18 cellular contexts compared by ENCODE assay signal in the genomic region with DNA sequence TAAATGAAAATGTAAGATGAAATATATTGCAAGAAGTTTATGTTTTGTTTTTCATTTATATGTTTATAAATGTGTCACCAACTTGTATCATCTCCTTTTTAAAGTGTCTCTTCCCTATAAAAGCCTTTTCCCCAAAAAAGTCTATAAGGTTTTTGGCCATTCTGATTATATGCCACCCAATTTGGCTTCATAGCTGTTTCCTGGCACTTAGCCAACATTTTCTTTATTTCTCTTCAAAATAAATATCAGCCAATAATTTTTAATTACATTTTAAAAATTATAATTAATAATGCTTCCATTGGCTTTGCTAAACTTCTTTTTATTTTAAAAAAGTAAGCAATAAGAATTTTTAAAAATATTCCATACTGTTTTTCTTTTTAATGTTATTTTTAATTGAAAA.
A peak's percentile ranks its signal among the peaks of the same experiment; 100 is the strongest.
DNase-seq lines count a peak whose midpoint lies in the region; ATAC-seq, FAIRE-seq and TF ChIP-seq lines count a peak whose summit lies in the region.
"Had no signal": no experiment of that assay in that cellular context is flagged by ENCODE, and none has a peak within 500 bp of the region (broad histone marks: within the 10 kb centered on the region; RNA-seq: fewer than 3 reads in every experiment).

No MANE protein-coding gene starts in this region.

- H3K4me2 ChIP-seq in GM23248 (ENCODE audit: unreplicated experiment), result no peak overlapping the region
- H3K4me2 ChIP-seq in K562 (ENCODE audit: insufficient read depth, low read length), result no peak overlapping the region
- H3K4me2 ChIP-seq: BLaER1 had no signal

- no TSS peak for BruUV-seq in K562 (replicated peaks; lab: Mats Ljungman, UMichigan)

- no peak overlapping the region for H2AFZ ChIP-seq in GM23248
- no peak overlapping the region for H2AFZ ChIP-seq in K562 (ENCODE audit: low read depth, low read length)

- H3K4me1 ChIP-seq in GM23248 (ENCODE audit: insufficient read depth) (no peaks in the 10 kb centered on the region), K562 (replicated peaks in 1 of 2; ENCODE audit: control insufficient read depth in 2 of 2, insufficient read depth in 2 of 2, low read length in 2 of 2) (no peaks in the 10 kb centered on the region), kidney (ENCODE audit: control insufficient read depth in 1 of 2, insufficient read depth in 1 of 2, low read depth in 1 of 2, low read length in 2 of 2) (no peaks in the 10 kb centered on the region), gastrocnemius medialis (no peaks in the 10 kb centered on the region)
- H3K4me1 ChIP-seq: BLaER1, Caco-2 had no signal

- H3K36me3 ChIP-seq in GM23248 (ENCODE audit: low read depth), result no peaks in the 10 kb centered on the region
- no peaks in the 10 kb centered on the region for H3K36me3 ChIP-seq in K562 (ENCODE audit: control insufficient read depth, insufficient read depth, low read length)
- no peaks in the 10 kb centered on the region for H3K36me3 ChIP-seq in kidney (ENCODE audit: control insufficient read depth in 1 of 2, insufficient read depth in 2 of 2, low read length in 2 of 2)
- H3K36me3 ChIP-seq in gastrocnemius medialis, result no peaks in the 10 kb centered on the region
- H3K36me3 ChIP-seq: BLaER1 had no signal

- no peak for TF ChIP-seq RAD21 in K562 (CRISPR knock-in tag; conservative IDR thresholded peaks at IDR 0.05 in 1 of 2, IDR thresholded peaks at IDR 0.05 in 1 of 2)

- POLR2A ChIA-PET in K562 (lab: Yijun Ruan, JAX), result no interaction called here

- no peak for FAIRE-seq in K562 (lab: Jason Lieb, UNC)
- FAIRE-seq in kidney (lab: Jason Lieb, UNC), result peak; percentile 51
- FAIRE-seq: G401.6, GM12892, H1 had no signal

- no peaks in the 10 kb centered on the region for H3K9me3 ChIP-seq in GM23248 (ENCODE audit: low read depth)
- H3K9me3 ChIP-seq in K562 (replicated peaks; ENCODE audit: control insufficient read depth, insufficient read depth, low read depth, low read length), result no peaks in the 10 kb centered on the region; the same call in 1 of the 2 replicates
- no peaks in the 10 kb centered on the region for H3K9me3 ChIP-seq in kidney (ENCODE audit: control insufficient read depth in 1 of 2, low read length in 2 of 2)
- H3K9me3 ChIP-seq in gastrocnemius medialis, result no peaks in the 10 kb centered on the region
- H3K9me3 ChIP-seq: Caco-2 had no signal

- H3K9me1 ChIP-seq in K562 (ENCODE audit: control insufficient read depth, insufficient read depth, low read length), result no peaks in the 10 kb centered on the region

- H3K4me3 ChIP-seq in GM23248 (no peak overlapping the region), K562 (no peak overlapping the region), kidney (ENCODE audit: low read length in 2 of 2) (no peak overlapping the region), gastrocnemius medialis (no peak overlapping the region)
- H3K4me3 ChIP-seq: BLaER1 had no signal

- TF ChIP-seq POLR2A in K562 (conservative IDR thresholded peaks at IDR 0.05) (no peak), gastrocnemius medialis (IDR thresholded peaks at IDR 0.05) (no peak), erythroblast (IDR thresholded peaks at IDR 0.05; ENCODE audit: low read length) (no peak)

- intact Hi-C loops in K562 (cut with micrococcal nuclease) (no loop called here), kidney (cut with DNase I) (no loop called here), gastrocnemius medialis (cut with DNase I; ENCODE audit: low total_unique reads) (no loop called here)

- H3K9ac ChIP-seq in GM23248, result no peak overlapping the region
- H3K9ac ChIP-seq in K562 (ENCODE audit: insufficient read depth in 1 of 2, low read depth in 2 of 2, low read length in 2 of 2), result no peak overlapping the region
- no peak overlapping the region for H3K9ac ChIP-seq in kidney (ENCODE audit: low read length in 2 of 2)
- H3K9ac ChIP-seq: BLaER1 had no signal

- in situ Hi-C loops in GM23248 (cut with MboI) (no loop called here), K562 (cut with MboI) (no loop called here), gastrocnemius medialis (cut with MboI; ENCODE audit: low sequenced_read_pairs in 4 of 4) (no loop called here), KBM-7 (cut with MboI; ENCODE audit: low pct_unique_long_range_greater_than_20kb, low sequenced_read_pairs) (no loop called here)

- H3K27me3 ChIP-seq in GM23248 (replicated peaks; ENCODE audit: insufficient read depth) (no peaks in the 10 kb centered on the region), K562 (ENCODE audit: control insufficient read depth in 2 of 2, insufficient read depth in 2 of 2, low read length in 2 of 2) (no peaks in the 10 kb centered on the region), gastrocnemius medialis (no peaks in the 10 kb centered on the region)
- H3K27me3 ChIP-seq: BLaER1 had no signal

- H3K9me2 ChIP-seq in GM23248 (ENCODE audit: insufficient read depth), result no peaks in the 10 kb centered on the region

- peak; percentile 1 for DNase-seq in GM23248
- no peak for DNase-seq in K562 (ENCODE audit: extremely low read depth in 1 of 4, low spot score in 3 of 4)
- no peak for DNase-seq in kidney
- DNase-seq in gastrocnemius medialis, result no peak
- DNase-seq in erythroblast (lab: John Stamatoyannopoulos, UW), result no peak
- DNase-seq in KBM-7, result no peak
- DNase-seq: Caco-2; CD4-positive, CD25-positive, alpha-beta regulatory T cell; CD8-positive, alpha-beta T cell; DMS153; DND-41; H7; HCEC 1CT had no signal

- CTCF ChIA-PET in K562 (lab: Yijun Ruan, JAX; ENCODE audit: low intra/inter-chr PET ratio), result no interaction called here

- H3K79me2 ChIP-seq in GM23248 (ENCODE audit: insufficient read depth) (no peaks in the 10 kb centered on the region), K562 (ENCODE audit: control insufficient read depth, insufficient read depth, low read length) (no peaks in the 10 kb centered on the region)

- ATAC-seq in K562 (no peak), gastrocnemius medialis (no peak)
- ATAC-seq: CD8-positive, alpha-beta T cell had no signal

- no peak for TF ChIP-seq EP300 in K562 (IDR thresholded peaks at IDR 0.05; ENCODE audit: low read length)

- H3K27ac ChIP-seq in GM23248, result no peak overlapping the region
- no peak overlapping the region for H3K27ac ChIP-seq in K562 (ENCODE audit: extremely low read depth, low read depth, low read length)
- H3K27ac ChIP-seq in kidney (ENCODE audit: low read depth in 2 of 2, low read length in 2 of 2), result no peak overlapping the region
- no peak overlapping the region for H3K27ac ChIP-seq in gastrocnemius medialis
- H3K27ac ChIP-seq: BLaER1, C4-2B had no signal

- no peaks in the 10 kb centered on the region for H3F3A ChIP-seq in GM23248 (ENCODE audit: insufficient read depth)

- TF ChIP-seq CTCF in K562 (IDR thresholded peaks at IDR 0.05 in 2 of 3, conservative IDR thresholded peaks at IDR 0.05 in 1 of 3; ENCODE audit: insufficient read depth in 2 of 3, low read depth in 1 of 3, low read length in 3 of 3), result no peak
- TF ChIP-seq CTCF in kidney (IDR thresholded peaks at IDR 0.05; ENCODE audit: borderline replicate concordance, extremely low read depth, insufficient read depth), result no peak
- TF ChIP-seq CTCF in gastrocnemius medialis (IDR thresholded peaks at IDR 0.05 in 4 of 5, conservative IDR thresholded peaks at IDR 0.05 in 1 of 5), result no peak

- H4K20me1 ChIP-seq in GM23248 (ENCODE audit: insufficient read depth) (no peaks in the 10 kb centered on the region), K562 (replicated peaks; ENCODE audit: control insufficient read depth, insufficient read depth, low read length) (no peaks in the 10 kb centered on the region)
- H4K20me1 ChIP-seq: BLaER1 had no signal

TF ChIP-seq in K562, 482 proteins besides CTCF, POLR2A, EP300 and RAD21:
- TF ChIP-seq, protein P1, sequence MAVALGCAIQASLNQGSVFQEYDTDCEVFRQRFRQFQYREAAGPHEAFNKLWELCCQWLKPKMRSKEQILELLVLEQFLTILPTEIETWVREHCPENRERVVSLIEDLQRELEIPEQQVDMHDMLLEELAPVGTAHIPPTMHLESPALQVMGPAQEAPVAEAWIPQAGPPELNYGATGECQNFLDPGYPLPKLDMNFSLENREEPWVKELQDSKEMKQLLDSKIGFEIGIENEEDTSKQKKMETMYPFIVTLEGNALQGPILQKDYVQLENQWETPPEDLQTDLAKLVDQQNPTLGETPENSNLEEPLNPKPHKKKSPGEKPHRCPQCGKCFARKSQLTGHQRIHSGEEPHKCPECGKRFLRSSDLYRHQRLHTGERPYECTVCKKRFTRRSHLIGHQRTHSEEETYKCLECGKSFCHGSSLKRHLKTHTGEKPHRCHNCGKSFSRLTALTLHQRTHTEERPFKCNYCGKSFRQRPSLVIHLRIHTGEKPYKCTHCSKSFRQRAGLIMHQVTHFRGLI (CRISPR knock-in tag; IDR thresholded peaks at IDR 0.05), result no peak
- TF ChIP-seq, protein P2, sequence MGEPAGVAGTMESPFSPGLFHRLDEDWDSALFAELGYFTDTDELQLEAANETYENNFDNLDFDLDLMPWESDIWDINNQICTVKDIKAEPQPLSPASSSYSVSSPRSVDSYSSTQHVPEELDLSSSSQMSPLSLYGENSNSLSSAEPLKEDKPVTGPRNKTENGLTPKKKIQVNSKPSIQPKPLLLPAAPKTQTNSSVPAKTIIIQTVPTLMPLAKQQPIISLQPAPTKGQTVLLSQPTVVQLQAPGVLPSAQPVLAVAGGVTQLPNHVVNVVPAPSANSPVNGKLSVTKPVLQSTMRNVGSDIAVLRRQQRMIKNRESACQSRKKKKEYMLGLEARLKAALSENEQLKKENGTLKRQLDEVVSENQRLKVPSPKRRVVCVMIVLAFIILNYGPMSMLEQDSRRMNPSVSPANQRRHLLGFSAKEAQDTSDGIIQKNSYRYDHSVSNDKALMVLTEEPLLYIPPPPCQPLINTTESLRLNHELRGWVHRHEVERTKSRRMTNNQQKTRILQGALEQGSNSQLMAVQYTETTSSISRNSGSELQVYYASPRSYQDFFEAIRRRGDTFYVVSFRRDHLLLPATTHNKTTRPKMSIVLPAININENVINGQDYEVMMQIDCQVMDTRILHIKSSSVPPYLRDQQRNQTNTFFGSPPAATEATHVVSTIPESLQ (CRISPR knock-in tag; IDR thresholded peaks at IDR 0.05), result no peak
- TF ChIP-seq NFIX (CRISPR knock-in tag; IDR thresholded peaks at IDR 0.05; ENCODE audit: low read depth) (peak; percentile 85), RUNX1 (IDR thresholded peaks at IDR 0.05; ENCODE audit: low read depth) (no peak), NFIC (IDR thresholded peaks at IDR 0.05) (peak; percentile 88), ZNF134 (CRISPR knock-in tag; conservative IDR thresholded peaks at IDR 0.05) (no peak), ASH1L (IDR thresholded peaks at IDR 0.05; ENCODE audit: borderline replicate concordance, low read depth, partially characterized antibody) (no peak), MEIS2 (IDR thresholded peaks at IDR 0.05; ENCODE audit: partially characterized antibody) (no peak), DMBX1 (CRISPR knock-in tag; IDR thresholded peaks at IDR 0.05; ENCODE audit: borderline replicate concordance) (no peak)
